1 cellular context compared by ENCODE assay signal in genomic region chr19:39970424-39970673, GRCh38.
TF ChIP-seq lines count a peak whose summit lies in the region.

No MANE protein-coding gene starts in this region.

TF ChIP-seq in A549, 52 proteins besides CTCF, POLR2A, EP300 and RAD21 (continued from another document):
- TF ChIP-seq ZFP36 (IDR thresholded peaks at IDR 0.05; ENCODE audit: borderline replicate concordance, partially characterized antibody) (no peak), MAFK (IDR thresholded peaks at IDR 0.05; ENCODE audit: partially characterized antibody) (no peak), HDAC2 (IDR thresholded peaks at IDR 0.05) (no peak), MAZ (IDR thresholded peaks at IDR 0.05; ENCODE audit: borderline replicate concordance, low read depth, low read length) (no peak), HOXB13 (CRISPR knock-in tag; IDR thresholded peaks at IDR 0.05; ENCODE audit: low read depth) (0 out of 2 replicates have a peak, but pooled peaks have one; percentile 20), CEBPB (IDR thresholded peaks at IDR 0.05) (no peak), RNF2 (IDR thresholded peaks at IDR 0.05; ENCODE audit: borderline replicate concordance, low read depth) (no peak), GATA3 (IDR thresholded peaks at IDR 0.05; ENCODE audit: borderline replicate concordance) (no peak), CBX8 (IDR thresholded peaks at IDR 0.05) (no peak), NR3C1 (IDR thresholded peaks at IDR 0.05) (no peak), TFCP2L1 (CRISPR knock-in tag; IDR thresholded peaks at IDR 0.05) (peak; percentile 21; the same call in 1 of the 2 replicates), NFE2L2 (conservative IDR thresholded peaks at IDR 0.05; ENCODE audit: low read length) (no peak), JUNB (IDR thresholded peaks at IDR 0.05) (no peak), HOXA7 (CRISPR knock-in tag; IDR thresholded peaks at IDR 0.05) (no peak), CBX2 (IDR thresholded peaks at IDR 0.05; ENCODE audit: borderline replicate concordance, low read depth) (no peak), TP53 (CRISPR knock-in tag; IDR thresholded peaks at IDR 0.05) (peak; percentile 13; the same call in 1 of the 2 replicates), FOXS1 (CRISPR knock-in tag; IDR thresholded peaks at IDR 0.05) (no peak), JUN (IDR thresholded peaks at IDR 0.05) (no peak), SMC3 (IDR thresholded peaks at IDR 0.05) (no peak), MYC (IDR thresholded peaks at IDR 0.05; ENCODE audit: borderline replicate concordance, low read length) (no peak), MAX (IDR thresholded peaks at IDR 0.05) (no peak), FOSL2 (IDR thresholded peaks at IDR 0.05) (no peak), FOSL2 (CRISPR knock-in tag; IDR thresholded peaks at IDR 0.05) (no peak), FOSB (CRISPR knock-in tag; IDR thresholded peaks at IDR 0.05) (no peak), KDM1A (IDR thresholded peaks at IDR 0.05; ENCODE audit: low read depth) (no peak)
- TF ChIP-seq, protein P1, sequence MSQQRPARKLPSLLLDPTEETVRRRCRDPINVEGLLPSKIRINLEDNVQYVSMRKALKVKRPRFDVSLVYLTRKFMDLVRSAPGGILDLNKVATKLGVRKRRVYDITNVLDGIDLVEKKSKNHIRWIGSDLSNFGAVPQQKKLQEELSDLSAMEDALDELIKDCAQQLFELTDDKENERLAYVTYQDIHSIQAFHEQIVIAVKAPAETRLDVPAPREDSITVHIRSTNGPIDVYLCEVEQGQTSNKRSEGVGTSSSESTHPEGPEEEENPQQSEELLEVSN (IDR thresholded peaks at IDR 0.05; ENCODE audit: borderline replicate concordance, low read depth), result no peak
